ENCODE assay signal across 15 cellular contexts in the genomic region with DNA sequence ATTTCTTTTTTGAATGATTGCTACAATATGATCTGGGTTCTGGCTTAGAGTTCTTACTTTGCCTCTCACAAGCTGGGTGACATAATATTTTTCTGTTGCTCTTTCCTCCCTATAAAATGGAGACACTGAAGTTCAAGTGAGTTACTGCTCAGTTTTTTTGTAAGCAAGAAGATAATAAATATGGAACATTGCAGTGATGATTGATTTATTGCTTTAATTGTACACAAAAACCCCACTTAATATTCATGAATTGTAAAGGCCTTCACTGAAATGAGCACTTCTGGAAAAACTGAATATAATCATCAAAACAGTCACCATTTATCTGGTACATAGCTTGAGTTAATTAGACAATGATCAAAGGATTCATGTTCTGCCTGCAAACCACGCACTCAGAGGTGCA.
DNase-seq lines count a peak whose midpoint lies in the region; ATAC-seq and TF ChIP-seq lines count a peak whose summit lies in the region.
"Had no signal": no experiment of that assay in that cellular context is flagged by ENCODE, and none has a peak within 500 bp of the region (broad histone marks: within the 10 kb centered on the region; RNA-seq: fewer than 3 reads in every experiment).

No MANE protein-coding gene starts in this region.

- no peaks in the 10 kb centered on the region for H3K27me3 ChIP-seq in HL-60 (ENCODE audit: insufficient read depth, poor library complexity, severe bottlenecking)
- H3K27me3 ChIP-seq in parathyroid adenoma (ENCODE audit: control insufficient read depth, insufficient read depth, low read length) = no peaks in the 10 kb centered on the region

- H3K9me3 Mint-ChIP-seq in dendritic cell treated with granulocyte-macrophage colony-stimulating factor and Interleukin-4, amounts not matched to agents 40 ng/mL and 50 ng/mL, for 4 days = no peaks in the 10 kb centered on the region
- H3K9me3 Mint-ChIP-seq: CD8-positive, alpha-beta memory T cell; GM23338; H9; HFFc6 had no signal

- H3K4me1 ChIP-seq in parathyroid adenoma = no peaks in the 10 kb centered on the region

- H3K4me3 Mint-ChIP-seq in dendritic cell treated with granulocyte-macrophage colony-stimulating factor and Interleukin-4, amounts not matched to agents 40 ng/mL and 50 ng/mL, for 4 days = no peak overlapping the region
- H3K4me3 Mint-ChIP-seq: CD8-positive, alpha-beta memory T cell; GM23338; H9; HFFc6 had no signal

- H3K9me3 ChIP-seq in parathyroid adenoma (ENCODE audit: control insufficient read depth, low read length) = no peaks in the 10 kb centered on the region

- H3K36me3 Mint-ChIP-seq in dendritic cell treated with granulocyte-macrophage colony-stimulating factor and Interleukin-4, amounts not matched to agents 40 ng/mL and 50 ng/mL, for 4 days (ENCODE audit: low read depth) = no peaks in the 10 kb centered on the region
- H3K36me3 Mint-ChIP-seq: CD8-positive, alpha-beta memory T cell had no signal

- TF ChIP-seq CTCF in HL-60 (IDR thresholded peaks at IDR 0.05; ENCODE audit: insufficient read depth, low read length) = no peak
- no peak for TF ChIP-seq CTCF in parathyroid adenoma (IDR thresholded peaks at IDR 0.05)

- peak overlapping the region; percentile 11 for H2AFZ ChIP-seq in parathyroid adenoma
- H2AFZ ChIP-seq: GM23338 had no signal

- H3K27ac Mint-ChIP-seq in dendritic cell treated with granulocyte-macrophage colony-stimulating factor and Interleukin-4, amounts not matched to agents 40 ng/mL and 50 ng/mL, for 4 days = peak overlapping the region; percentile 77
- H3K27ac Mint-ChIP-seq: GM23338, H9, HFFc6 had no signal

- intact Hi-C loops in dendritic cell treated with granulocyte-macrophage colony-stimulating factor and Interleukin-4, amounts not matched to agents 40 ng/mL and 50 ng/mL, for 4 days (cut with micrococcal nuclease) = loop anchor here (2.0 to 10.0 kb wide), 3 partner anchors 58 to 188 kb away; a partner anchor contains a TSS

- H3K9ac ChIP-seq in parathyroid adenoma = no peak overlapping the region

- H3K79me2 ChIP-seq in parathyroid adenoma = no peaks in the 10 kb centered on the region

- no peaks in the 10 kb centered on the region for H3K36me3 ChIP-seq in parathyroid adenoma (ENCODE audit: control insufficient read depth, insufficient read depth, low read length)

- no peaks in the 10 kb centered on the region for H3K27me3 Mint-ChIP-seq in dendritic cell treated with granulocyte-macrophage colony-stimulating factor and Interleukin-4, amounts not matched to agents 40 ng/mL and 50 ng/mL, for 4 days

- H3K4me2 ChIP-seq in parathyroid adenoma (ENCODE audit: low read length) = no peak overlapping the region
- H3K4me2 ChIP-seq: GM23338 had no signal

- H3K4me1 Mint-ChIP-seq in dendritic cell treated with granulocyte-macrophage colony-stimulating factor and Interleukin-4, amounts not matched to agents 40 ng/mL and 50 ng/mL, for 4 days (ENCODE audit: low read depth) = peaks cover 65% of the 10 kb centered on the region

- peak overlapping the region; percentile 78 for H3K27ac ChIP-seq in HL-60 (replicated peaks)
- H3K27ac ChIP-seq in parathyroid adenoma = no peak overlapping the region
- H3K27ac ChIP-seq: 22Rv1 had no signal

- H3K4me3 ChIP-seq in HL-60 (replicated peaks; ENCODE audit: insufficient read depth, low read length) (no peak overlapping the region), parathyroid adenoma (ENCODE audit: low read depth, low read length) (no peak overlapping the region)
- H3K4me3 ChIP-seq: GM23338 had no signal

- ATAC-seq in GM21528 (IDR thresholded peaks at IDR 0.05; ENCODE audit: low FRiP score, unreplicated experiment) = no peak
- ATAC-seq: GM23338 had no signal

- peak; percentile 52 for DNase-seq in NCI-H1105 treated with DMSO at 0.1 percent for 48 hours (lab: John Stamatoyannopoulos, UW)
- no peak for DNase-seq in NCI-H1105 (lab: John Stamatoyannopoulos, UW)
- DNase-seq in HL-60 (ENCODE audit: low read depth in 1 of 2, low spot score in 1 of 2) = no peak
- no peak for DNase-seq in iPS-NIHi7 (ENCODE audit: extremely low spot score)
- DNase-seq in iPS-NIHi11 (ENCODE audit: low spot score) = no peak
- DNase-seq: CD8-positive, alpha-beta memory T cell; DMS53; H9; HFFc6; IMR-90 had no signal
